ENCODE assay signal across 10 cellular contexts in the genomic region with DNA sequence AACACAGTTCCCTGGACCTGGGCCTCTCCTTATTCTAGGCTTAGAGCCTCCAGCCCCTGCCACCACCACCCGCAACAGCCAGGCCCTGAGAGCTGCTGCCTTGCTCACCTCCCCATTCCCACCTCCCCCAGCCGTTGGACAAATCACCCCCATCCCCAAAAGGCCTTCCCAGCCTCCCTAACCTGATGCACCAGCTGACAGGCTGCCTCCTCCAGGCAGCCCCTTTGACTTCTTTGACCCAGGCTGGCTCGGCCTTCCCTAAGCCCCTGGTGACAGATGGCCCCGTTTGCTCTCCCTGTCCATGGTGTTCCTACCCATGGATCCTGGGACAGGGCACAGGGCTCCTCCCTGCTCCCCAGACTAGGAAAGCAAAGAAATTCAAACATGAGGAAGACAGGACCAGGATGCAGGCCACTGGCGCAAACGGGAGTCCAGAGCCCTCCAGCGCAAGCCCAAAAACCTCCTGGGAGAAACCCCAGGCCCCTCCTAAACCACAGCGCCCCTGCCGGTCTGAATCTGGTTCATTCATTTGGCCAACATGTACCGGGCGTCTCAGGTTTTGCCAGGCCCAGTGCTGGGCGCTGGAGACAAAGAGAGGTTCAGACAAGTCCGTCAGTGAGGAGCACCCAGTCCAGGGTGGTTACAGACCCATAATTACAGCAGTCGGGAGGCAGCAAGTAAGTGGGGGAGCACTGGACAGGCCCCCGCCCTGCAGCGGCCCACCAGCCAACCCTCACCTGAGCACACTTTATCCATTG. TPM values are rescaled to one million over a fixed set of nuclear protein-coding genes. Genes with fewer than 3 reads are reported as not detected.
DNase-seq lines count a peak whose midpoint lies in the region; ATAC-seq, FAIRE-seq and TF ChIP-seq lines count a peak whose summit lies in the region.
"Had no signal": no experiment of that assay in that cellular context is flagged by ENCODE, and none has a peak within 500 bp of the region (broad histone marks: within the 10 kb centered on the region; RNA-seq: fewer than 3 reads in every experiment).

No MANE protein-coding gene starts in this region.

- peaks cover 15% of the 10 kb centered on the region for H4K20me1 ChIP-seq in HepG2 (ENCODE audit: insufficient read depth, low read length)

- DNase-seq in activated T-cell treated with anti-CD3 and anti-CD28 coated beads, Interleukin-2, amount 50 U/mL, for 24 hours: no peak
- DNase-seq in activated T-cell treated with anti-CD3 and anti-CD28 coated beads, Interleukin-2, amount 50 U/mL, for 1 hour: no peak
- no peak for DNase-seq in HepG2 (ENCODE audit: low spot score)
- no peak for DNase-seq in thyroid gland
- no peak for DNase-seq in testis

- H3K27me3 Mint-ChIP-seq in activated T-cell treated with anti-CD3 and anti-CD28 coated beads, Interleukin-2, amount 50 U/mL, for 24 hours: no peaks in the 10 kb centered on the region
- H3K27me3 Mint-ChIP-seq in activated T-helper 17 cell treated with anti-CD3 and anti-CD28 coated beads, Interleukin-2, amount 50 U/mL, for 72 hours: no peaks in the 10 kb centered on the region

- H3K27ac Mint-ChIP-seq in activated T-cell treated with anti-CD3 and anti-CD28 coated beads, Interleukin-2, amount 50 U/mL, for 24 hours: peak overlapping the region; percentile 86
- H3K27ac Mint-ChIP-seq in activated T-helper 17 cell treated with anti-CD3 and anti-CD28 coated beads, Interleukin-2, amount 50 U/mL, for 72 hours: peak overlapping the region; percentile 74

- in situ Hi-C loops in HepG2 (cut with HindIII; ENCODE audit: extremely low pct_ligation_motif_present, low pct_unique_long_range_greater_than_20kb): no loop called here

- H3K9ac ChIP-seq in HepG2 (ENCODE audit: insufficient read depth, low read depth, low read length): peak overlapping the region; percentile 86; the same call in 1 of the 2 replicates

- peaks cover 46% of the 10 kb centered on the region for H3K36me3 Mint-ChIP-seq in activated T-cell treated with anti-CD3 and anti-CD28 coated beads, Interleukin-2, amount 50 U/mL, for 24 hours (ENCODE audit: low read depth)
- H3K36me3 Mint-ChIP-seq in activated T-helper 17 cell treated with anti-CD3 and anti-CD28 coated beads, Interleukin-2, amount 50 U/mL, for 72 hours (ENCODE audit: low read depth): peaks cover 19% of the 10 kb centered on the region

- H3K4me3 ChIP-seq in HepG2 (replicated peaks in 1 of 3; ENCODE audit: insufficient read depth in 1 of 3, low read depth in 2 of 3, low read length in 3 of 3) (peak overlapping the region; percentile 70 to 88 (median 78); a peak in 4 of 6 replicates), thyroid gland (replicated peaks in 1 of 3) (no peak overlapping the region), testis (no peak overlapping the region)

- no peak for ATAC-seq in activated T-helper 17 cell treated with anti-CD3 and anti-CD28 coated beads, Interleukin-2, amount 50 U/mL, for 72 hours (replicated peaks)
- no peak for ATAC-seq in HepG2
- no peak for ATAC-seq in GM18511 (IDR thresholded peaks at IDR 0.05; ENCODE audit: unreplicated experiment)
- no peak for ATAC-seq in HG03095 (IDR thresholded peaks at IDR 0.05; ENCODE audit: unreplicated experiment)

- no peak overlapping the region for H2AFZ ChIP-seq in HepG2 (ENCODE audit: low read length)

- H3K4me3 Mint-ChIP-seq in activated T-cell treated with anti-CD3 and anti-CD28 coated beads, Interleukin-2, amount 50 U/mL, for 24 hours: peak overlapping the region; percentile 92
- peak overlapping the region; percentile 92 for H3K4me3 Mint-ChIP-seq in activated T-helper 17 cell treated with anti-CD3 and anti-CD28 coated beads, Interleukin-2, amount 50 U/mL, for 72 hours

- no peak overlapping the region for H3K27ac ChIP-seq in HepG2 (ENCODE audit: extremely low read length, insufficient read depth, low read length)
- peak overlapping the region in 2 of 3 donors; percentile 46 to 66 for H3K27ac ChIP-seq in thyroid gland
- no peak overlapping the region for H3K27ac ChIP-seq in testis
- H3K27ac ChIP-seq: Peyer's patch had no signal

- H3K27me3 ChIP-seq in HepG2 (ENCODE audit: control insufficient read depth in 1 of 2, insufficient read depth in 2 of 2, low read length in 2 of 2) (no peaks in the 10 kb centered on the region), thyroid gland (no peaks in the 10 kb centered on the region), testis (no peaks in the 10 kb centered on the region)
- H3K27me3 ChIP-seq: Peyer's patch had no signal

- intact Hi-C loops in HepG2 (cut with micrococcal nuclease; ENCODE audit: unreplicated experiment) (no loop called here), thyroid gland (cut with DNase I) (no loop called here), testis (cut with DNase I; ENCODE audit: low total_unique reads) (no loop called here)

- POLR2A ChIA-PET in HepG2 (lab: Yijun Ruan, JAX): interaction anchor here (1.7 to 1.9 kb wide), 2 partner anchors 26 to 41 kb away, joined by 4 to 20 read pairs; a partner anchor contains a TSS

- WGBS in HepG2 (ENCODE audit: low lambda C conversion rate): 93% methylated on average over 11 of the region's 16 CpGs
- 79 to 80% methylated on average over 14 to 16 of the region's 16 CpGs for WGBS in thyroid gland, 2 donors
- WGBS in testis, 2 donors: 83 to 86% methylated on average over 15 to 16 of the region's 16 CpGs

- TF ChIP-seq POLR2A in HepG2 (IDR thresholded peaks at IDR 0.05; ENCODE audit: insufficient read depth in 1 of 2, low read depth in 2 of 2, low read length in 2 of 2): no peak
- no peak for TF ChIP-seq POLR2A in thyroid gland (IDR thresholded peaks at IDR 0.05)
- no peak for TF ChIP-seq POLR2A in testis (IDR thresholded peaks at IDR 0.05)

- H3K9me3 Mint-ChIP-seq in activated T-cell treated with anti-CD3 and anti-CD28 coated beads, Interleukin-2, amount 50 U/mL, for 24 hours: no peaks in the 10 kb centered on the region
- H3K9me3 Mint-ChIP-seq in activated T-helper 17 cell treated with anti-CD3 and anti-CD28 coated beads, Interleukin-2, amount 50 U/mL, for 72 hours: no peaks in the 10 kb centered on the region

- H3K4me1 Mint-ChIP-seq in activated T-cell treated with anti-CD3 and anti-CD28 coated beads, Interleukin-2, amount 50 U/mL, for 24 hours (ENCODE audit: low read depth): peaks cover 49% of the 10 kb centered on the region
- peaks cover 14% of the 10 kb centered on the region for H3K4me1 Mint-ChIP-seq in activated T-helper 17 cell treated with anti-CD3 and anti-CD28 coated beads, Interleukin-2, amount 50 U/mL, for 72 hours

- TF ChIP-seq CTCF in HepG2 (CRISPR knock-in tag; IDR thresholded peaks at IDR 0.05) (no peak), thyroid gland (IDR thresholded peaks at IDR 0.05) (no peak), testis (IDR thresholded peaks at IDR 0.05) (no peak)

- peak overlapping the region; percentile 92 for H3K4me2 ChIP-seq in HepG2 (ENCODE audit: low read depth, low read length)

- FAIRE-seq in HepG2 (lab: Jason Lieb, UNC): no peak

- CTCF ChIA-PET in HepG2 (lab: Yijun Ruan, JAX; ENCODE audit: low intra/inter-chr PET ratio, low total read pairs): no interaction called here

- H3K4me1 ChIP-seq in HepG2 (ENCODE audit: insufficient read depth, low read length) (peaks cover 50% of the 10 kb centered on the region), thyroid gland (peaks cover 53 to 64% of the 10 kb centered on the region in 2 donors), testis (peaks cover 58% of the 10 kb centered on the region)

- H3K79me2 ChIP-seq in HepG2 (ENCODE audit: insufficient read depth, low read length): peaks cover 26% of the 10 kb centered on the region

- no TSS peak for BruUV-seq in HepG2 (replicated peaks; lab: Mats Ljungman, UMichigan)

- no peak for TF ChIP-seq EP300 in HepG2 (IDR thresholded peaks at IDR 0.05; ENCODE audit: low read depth in 2 of 2, low read length in 2 of 2)
- TF ChIP-seq EP300 in HepG2 (CRISPR knock-in tag; IDR thresholded peaks at IDR 0.05; ENCODE audit: borderline replicate concordance): no peak

- peaks cover 10 to 22% of the 10 kb centered on the region in 2 experiments; a peak in 3 of 5 replicates for H3K36me3 ChIP-seq in HepG2 (replicated peaks in 1 of 2; ENCODE audit: control insufficient read depth in 1 of 2, insufficient read depth in 2 of 2, low read length in 2 of 2)
- peaks cover 0 to 19% of the 10 kb centered on the region in 2 donors for H3K36me3 ChIP-seq in thyroid gland
- H3K36me3 ChIP-seq in testis (ENCODE audit: low read depth, missing control alignments): no peaks in the 10 kb centered on the region

- no peak for TF ChIP-seq RAD21 in HepG2 (CRISPR knock-in tag; IDR thresholded peaks at IDR 0.05)

- H3K9me3 ChIP-seq in HepG2 (ENCODE audit: low read length) (no peaks in the 10 kb centered on the region), thyroid gland (no peaks in the 10 kb centered on the region), testis (no peaks in the 10 kb centered on the region)
- H3K9me3 ChIP-seq: neutrophil, Peyer's patch had no signal

RNA-seq across cellular contexts. Expression of a gene that starts 2.4 kb away (rescaled TPM):
- total RNA-seq in activated T-helper 17 cell treated with anti-CD3 and anti-CD28 coated beads, Interleukin-2, amount 50 U/mL, for 72 hours: 100 to 1,000 TPM in 1 of 2 donors, 10 to 100 TPM in 1; 81.3 to 160 TPM
- total RNA-seq in HepG2 (2016; rRNA removed; fragmentation: Illumina TruSeq; extraction: Trizol): 85.7 and 96.2 TPM in 2 replicates
- 66.8 and 84.2 TPM in 2 replicates for total RNA-seq in HepG2 (2016; cell fraction: cytosol; rRNA removed; fragmentation: Illumina TruSeq; extraction: Trizol; ENCODE audit: low read depth)
- total RNA-seq in HepG2 (2016; cell fraction: insoluble cytoplasmic fraction; rRNA removed; fragmentation: Illumina TruSeq; extraction: Trizol): 76.8 and 97.9 TPM in 2 replicates
- total RNA-seq in HepG2 (2016; cell fraction: membrane; rRNA removed; fragmentation: Illumina TruSeq; extraction: Trizol): 171 and 190 TPM in 2 replicates
- 48.2 and 57.1 TPM in 2 replicates for total RNA-seq in HepG2 (2016; cell fraction: nucleus; rRNA removed; fragmentation: Illumina TruSeq; extraction: Trizol)
- 116 and 135 TPM in 2 replicates for polyA plus RNA-seq in HepG2 (2011; rRNA removed)
- polyA plus RNA-seq in HepG2 (2011; cell fraction: cytosol; rRNA removed): 114 and 136 TPM in 2 replicates
- polyA plus RNA-seq in HepG2 (2011; cell fraction: nucleus; rRNA removed): 362 and 435 TPM in 2 replicates
- polyA plus RNA-seq in HepG2 (2012): 58.6 and 80.7 TPM in 2 replicates
- 81.6 and 107 TPM in 2 replicates for polyA plus RNA-seq in HepG2 (2016; cell fraction: cytosol; fragmentation: Illumina TruSeq; extraction: Trizol; ENCODE audit: low read depth)
- polyA plus RNA-seq in HepG2 (2016; cell fraction: insoluble cytoplasmic fraction; fragmentation: Illumina TruSeq; extraction: Trizol; ENCODE audit: low read depth): 105 and 119 TPM in 2 replicates
- 182 and 194 TPM in 2 replicates for polyA plus RNA-seq in HepG2 (2016; cell fraction: membrane; fragmentation: Illumina TruSeq; extraction: Trizol; ENCODE audit: low read depth)
- polyA plus RNA-seq in HepG2 (2016; cell fraction: nucleus; fragmentation: Illumina TruSeq; extraction: Trizol; ENCODE audit: insufficient read depth, low read depth): 146 and 159 TPM in 2 replicates
- 159 and 183 TPM in 2 replicates for polyA minus RNA-seq in HepG2 (2011; rRNA and poly(A)+ RNA removed; ENCODE audit: low replicate concordance)
- polyA minus RNA-seq in HepG2 (2011; cell fraction: cytosol; rRNA and poly(A)+ RNA removed): 76.1 and 78.3 TPM in 2 replicates
- polyA minus RNA-seq in HepG2 (2011; cell fraction: nucleus; rRNA and poly(A)+ RNA removed): 46.7 and 48.0 TPM in 2 replicates
- total RNA-seq in thyroid gland: 100 to 1,000 TPM in 3 of 4 donors, 10 to 100 TPM in 1; 99.8 to 179 (median 152) TPM
- 100 to 1,000 TPM; 106 to 125 TPM for total RNA-seq in testis
- polyA plus RNA-seq in testis (ENCODE audit: insufficient read depth, low read depth, low replicate concordance): 68.2 TPM

RNA-seq across cellular contexts. Expression of a gene that starts 7.8 kb away (rescaled TPM):
- 1 to 10 TPM; 3.0 to 3.2 TPM for total RNA-seq in activated T-helper 17 cell treated with anti-CD3 and anti-CD28 coated beads, Interleukin-2, amount 50 U/mL, for 72 hours
- total RNA-seq in HepG2 (2016; rRNA removed; fragmentation: Illumina TruSeq; extraction: Trizol): 3.2 and 4.2 TPM in 2 replicates
- total RNA-seq in HepG2 (2016; cell fraction: cytosol; rRNA removed; fragmentation: Illumina TruSeq; extraction: Trizol; ENCODE audit: low read depth): 1.2 and 1.6 TPM in 2 replicates
- 2.4 and 3.9 TPM in 2 replicates for total RNA-seq in HepG2 (2016; cell fraction: insoluble cytoplasmic fraction; rRNA removed; fragmentation: Illumina TruSeq; extraction: Trizol)
- 4.3 and 4.4 TPM in 2 replicates for total RNA-seq in HepG2 (2016; cell fraction: membrane; rRNA removed; fragmentation: Illumina TruSeq; extraction: Trizol)
- 3.6 and 4.2 TPM in 2 replicates for total RNA-seq in HepG2 (2016; cell fraction: nucleus; rRNA removed; fragmentation: Illumina TruSeq; extraction: Trizol)
- polyA plus RNA-seq in HepG2 (2011; rRNA removed): 2.8 and 4.0 TPM in 2 replicates
- polyA plus RNA-seq in HepG2 (2011; cell fraction: cytosol; rRNA removed): 3.7 and 4.3 TPM in 2 replicates
- polyA plus RNA-seq in HepG2 (2011; cell fraction: nucleus; rRNA removed): 7.2 and 7.5 TPM in 2 replicates
- 3.6 and 4.3 TPM in 2 replicates for polyA plus RNA-seq in HepG2 (2012)
- 1.0 and 1.1 TPM in 2 replicates for polyA plus RNA-seq in HepG2 (2016; cell fraction: cytosol; fragmentation: Illumina TruSeq; extraction: Trizol; ENCODE audit: low read depth)
- 2.3 and 2.7 TPM in 2 replicates for polyA plus RNA-seq in HepG2 (2016; cell fraction: insoluble cytoplasmic fraction; fragmentation: Illumina TruSeq; extraction: Trizol; ENCODE audit: low read depth)
- 3.4 and 3.5 TPM in 2 replicates for polyA plus RNA-seq in HepG2 (2016; cell fraction: membrane; fragmentation: Illumina TruSeq; extraction: Trizol; ENCODE audit: low read depth)
- 2.8 and 3.1 TPM in 2 replicates for polyA plus RNA-seq in HepG2 (2016; cell fraction: nucleus; fragmentation: Illumina TruSeq; extraction: Trizol; ENCODE audit: insufficient read depth, low read depth)
- 6.6 and 17.0 TPM in 2 replicates for polyA minus RNA-seq in HepG2 (2011; rRNA and poly(A)+ RNA removed; ENCODE audit: low replicate concordance)
- 6.2 and 8.1 TPM in 2 replicates for polyA minus RNA-seq in HepG2 (2011; cell fraction: cytosol; rRNA and poly(A)+ RNA removed)
- polyA minus RNA-seq in HepG2 (2011; cell fraction: nucleus; rRNA and poly(A)+ RNA removed): 8.2 TPM in 2 replicates
- total RNA-seq in thyroid gland: 10 to 100 TPM; 12.9 to 29.4 (median 16.8) TPM
- 1 to 10 TPM; 6.1 to 8.4 TPM for total RNA-seq in testis
- 7.1 TPM for polyA plus RNA-seq in testis (ENCODE audit: insufficient read depth, low read depth, low replicate concordance)

RNA-seq across cellular contexts. Expression of a gene that starts 40.2 kb away (rescaled TPM):
- 100 to 1,000 TPM in 1 of 2 donors, 10 to 100 TPM in 1; 65.2 to 121 TPM for total RNA-seq in activated T-helper 17 cell treated with anti-CD3 and anti-CD28 coated beads, Interleukin-2, amount 50 U/mL, for 72 hours
- total RNA-seq in HepG2 (2016; rRNA removed; fragmentation: Illumina TruSeq; extraction: Trizol): 153 and 186 TPM in 2 replicates
- total RNA-seq in HepG2 (2016; cell fraction: cytosol; rRNA removed; fragmentation: Illumina TruSeq; extraction: Trizol; ENCODE audit: low read depth): 171 and 229 TPM in 2 replicates
- 166 and 191 TPM in 2 replicates for total RNA-seq in HepG2 (2016; cell fraction: insoluble cytoplasmic fraction; rRNA removed; fragmentation: Illumina TruSeq; extraction: Trizol)
- 186 and 219 TPM in 2 replicates for total RNA-seq in HepG2 (2016; cell fraction: membrane; rRNA removed; fragmentation: Illumina TruSeq; extraction: Trizol)
- 86.2 and 101 TPM in 2 replicates for total RNA-seq in HepG2 (2016; cell fraction: nucleus; rRNA removed; fragmentation: Illumina TruSeq; extraction: Trizol)
- 123 and 142 TPM in 2 replicates for polyA plus RNA-seq in HepG2 (2011; rRNA removed)
- 108 and 239 TPM in 2 replicates for polyA plus RNA-seq in HepG2 (2011; cell fraction: cytosol; rRNA removed)
- 125 and 162 TPM in 2 replicates for polyA plus RNA-seq in HepG2 (2011; cell fraction: nucleus; rRNA removed)
- polyA plus RNA-seq in HepG2 (2012): 61.3 and 68.1 TPM in 2 replicates
- 162 and 202 TPM in 2 replicates for polyA plus RNA-seq in HepG2 (2016; cell fraction: cytosol; fragmentation: Illumina TruSeq; extraction: Trizol; ENCODE audit: low read depth)
- polyA plus RNA-seq in HepG2 (2016; cell fraction: insoluble cytoplasmic fraction; fragmentation: Illumina TruSeq; extraction: Trizol; ENCODE audit: low read depth): 128 and 130 TPM in 2 replicates
- polyA plus RNA-seq in HepG2 (2016; cell fraction: membrane; fragmentation: Illumina TruSeq; extraction: Trizol; ENCODE audit: low read depth): 134 and 168 TPM in 2 replicates
- polyA plus RNA-seq in HepG2 (2016; cell fraction: nucleus; fragmentation: Illumina TruSeq; extraction: Trizol; ENCODE audit: insufficient read depth, low read depth): 129 and 133 TPM in 2 replicates
- polyA minus RNA-seq in HepG2 (2011; rRNA and poly(A)+ RNA removed; ENCODE audit: low replicate concordance): 49.5 and 64.5 TPM in 2 replicates
- 22.7 and 31.5 TPM in 2 replicates for polyA minus RNA-seq in HepG2 (2011; cell fraction: cytosol; rRNA and poly(A)+ RNA removed)
- 17.3 and 18.4 TPM in 2 replicates for polyA minus RNA-seq in HepG2 (2011; cell fraction: nucleus; rRNA and poly(A)+ RNA removed)
- total RNA-seq in thyroid gland: 100 to 1,000 TPM; 137 to 388 (median 239) TPM
- 100 to 1,000 TPM; 236 to 247 TPM for total RNA-seq in testis
- polyA plus RNA-seq in testis (ENCODE audit: insufficient read depth, low read depth, low replicate concordance): 99.5 TPM

Comparison
In these comparisons a context has a peak if more than half of its experiments do, and no peak if none do; other contexts are left out.
1. H3K27ac ChIP-seq: peak in thyroid gland (2 of 3); none in HepG2 (single experiment) and testis (0 of 2).
2. H3K4me3 ChIP-seq: peak in HepG2 (3 of 3); none in thyroid gland (0 of 3) and testis (0 of 2).